ENCODE assay signal across 8 cellular contexts in the genomic region with DNA sequence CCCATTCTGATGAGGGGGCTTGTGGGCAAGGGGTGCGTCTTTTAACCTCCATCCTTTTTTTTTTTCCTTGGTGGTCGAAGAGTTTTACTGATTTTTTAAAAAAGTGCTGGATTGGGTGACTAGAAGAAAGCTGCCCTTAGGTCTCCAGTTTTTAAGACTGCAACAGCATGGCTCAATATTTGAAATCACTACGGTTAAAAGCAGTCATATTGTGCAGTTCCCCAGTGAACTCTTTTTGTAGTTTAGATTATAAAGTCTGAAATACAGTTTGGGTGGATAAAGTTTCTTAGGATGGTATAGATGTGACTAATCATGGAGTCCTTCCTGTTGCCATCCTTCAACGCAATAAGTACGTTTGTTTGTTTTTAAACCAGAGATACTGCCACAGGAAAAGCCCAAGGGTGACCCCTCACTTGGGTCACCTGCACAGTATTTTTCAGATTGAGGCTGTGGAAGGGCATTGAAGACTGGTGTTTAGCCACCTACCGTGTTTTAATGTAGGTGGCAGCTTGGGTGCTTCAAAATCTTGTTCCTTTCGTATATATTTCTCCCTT. TPM values are rescaled to one million over a fixed set of nuclear protein-coding genes. Genes with fewer than 3 reads are reported as not detected.
A peak's percentile ranks its signal among the peaks of the same experiment; 100 is the strongest.
DNase-seq lines count a peak whose midpoint lies in the region; ATAC-seq and TF ChIP-seq lines count a peak whose summit lies in the region.

No MANE protein-coding gene starts in this region.

- peak overlapping the region; percentile 98 for H3K4me3 ChIP-seq in Caco-2 (ENCODE audit: low read depth, low read length)
- H3K4me3 ChIP-seq in MG63: peak overlapping the region; percentile 71
- peak overlapping the region; percentile 83 for H3K4me3 ChIP-seq in colonic mucosa

- BruUV-seq in Caco-2 (replicated peaks; lab: Mats Ljungman, UMichigan): TSS peak; percentile 83

- H3K9ac ChIP-seq in colonic mucosa (ENCODE audit: low read depth in 2 of 2, low read length in 2 of 2): peak overlapping the region in 1 of 2 donors; percentile 58

- H3K36me3 ChIP-seq in Caco-2 (ENCODE audit: control insufficient read depth, insufficient read depth, low read length) (peaks cover 2% of the 10 kb centered on the region), MG63 (peaks cover 23% of the 10 kb centered on the region), colonic mucosa (no peaks in the 10 kb centered on the region)

- H3K27me3 Mint-ChIP-seq in Caco-2 (ENCODE audit: insufficient read depth, unreplicated experiment): no peaks in the 10 kb centered on the region
- no peaks in the 10 kb centered on the region for H3K27me3 Mint-ChIP-seq in naive thymus-derived CD8-positive, alpha-beta T cell

- peak overlapping the region; percentile 81 for H3K4me3 Mint-ChIP-seq in Caco-2 (ENCODE audit: unreplicated experiment)
- H3K4me3 Mint-ChIP-seq in naive thymus-derived CD8-positive, alpha-beta T cell: peak overlapping the region; percentile 85 to 99 (median 93)

- no peaks in the 10 kb centered on the region for H3K27me3 ChIP-seq in Caco-2 (replicated peaks; ENCODE audit: control insufficient read depth, insufficient read depth, low read length)
- H3K27me3 ChIP-seq in MG63: no peaks in the 10 kb centered on the region
- H3K27me3 ChIP-seq in colonic mucosa: no peaks in the 10 kb centered on the region

- peak overlapping the region; percentile 82 for H3K27ac Mint-ChIP-seq in Caco-2 (ENCODE audit: unreplicated experiment)
- peak overlapping the region; percentile 63 to 99 (median 97) for H3K27ac Mint-ChIP-seq in naive thymus-derived CD8-positive, alpha-beta T cell

- H3K36me3 Mint-ChIP-seq in Caco-2 (ENCODE audit: insufficient read depth, unreplicated experiment): peaks cover 48% of the 10 kb centered on the region
- peaks cover 11 to 40% (median 22%) of the 10 kb centered on the region in 3 donors for H3K36me3 Mint-ChIP-seq in naive thymus-derived CD8-positive, alpha-beta T cell

- TF ChIP-seq CTCF in Caco-2 (IDR thresholded peaks at IDR 0.05; ENCODE audit: insufficient read depth in 1 of 2, low read depth in 1 of 2, low read length in 1 of 2, severe bottlenecking in 1 of 2, unreplicated experiment in 1 of 2) (no peak), colonic mucosa (IDR thresholded peaks at IDR 0.05) (no peak)

- no peak for DNase-seq in Caco-2
- DNase-seq in MG63: no peak
- no peak for DNase-seq in colonic mucosa
- DNase-seq in naive thymus-derived CD8-positive, alpha-beta T cell: no peak
- DNase-seq in AML-193 (lab: John Stamatoyannopoulos, UW): no peak
- DNase-seq in cortex of kidney (lab: John Stamatoyannopoulos, UW): no peak
- DNase-seq in NOMO-1 treated with dmso at 0.1 percent for 144 hours (lab: John Stamatoyannopoulos, UW; ENCODE audit: unreplicated experiment): no peak

- H3K4me1 Mint-ChIP-seq in Caco-2 (ENCODE audit: low read depth, unreplicated experiment): peaks cover 11% of the 10 kb centered on the region
- H3K4me1 Mint-ChIP-seq in naive thymus-derived CD8-positive, alpha-beta T cell: peaks cover 13 to 35% (median 33%) of the 10 kb centered on the region in 4 donors

- no peak for ATAC-seq in naive thymus-derived CD8-positive, alpha-beta T cell
- ATAC-seq in GM19351 (IDR thresholded peaks at IDR 0.05; ENCODE audit: unreplicated experiment): no peak

- H3K27ac ChIP-seq in colonic mucosa: peak overlapping the region; percentile 99

- intact Hi-C loops in Caco-2 (cut with micrococcal nuclease; ENCODE audit: unreplicated experiment): loop anchor here (1.0 kb wide), 1 partner anchor 167 kb away; a partner anchor contains a TSS
- intact Hi-C loops in colonic mucosa (cut with DNase I): loop anchor here (5.0 kb wide), 1 partner anchor 173 kb away; no protein-coding TSS in a partner anchor

- CTCF ChIA-PET in Caco-2 (lab: Charles Lee): interaction anchor here (0.9 to 1.7 kb wide), 3 partner anchors 17 to 167 kb away, joined by 4 to 5 read pairs (median 5); no protein-coding TSS in a partner anchor

- H3K9me3 ChIP-seq in Caco-2 (no peaks in the 10 kb centered on the region), MG63 (no peaks in the 10 kb centered on the region), colonic mucosa (no peaks in the 10 kb centered on the region)

- POLR2A ChIA-PET in Caco-2 (lab: Charles Lee): interaction anchor here (0.6 to 1.7 kb wide), 2 partner anchors 167 to 508 kb away, joined by 3 to 8 read pairs; a partner anchor contains a TSS
- POLR2A ChIA-PET in naive thymus-derived CD8-positive, alpha-beta T cell (lab: Charles Lee): interaction anchor here (0.6 to 1.3 kb wide), 7 partner anchors 9 to 646 kb away, joined by 3 to 6 read pairs (median 3); a partner anchor contains a TSS

- no peaks in the 10 kb centered on the region for H3K9me3 Mint-ChIP-seq in Caco-2 (ENCODE audit: unreplicated experiment)
- no peaks in the 10 kb centered on the region for H3K9me3 Mint-ChIP-seq in naive thymus-derived CD8-positive, alpha-beta T cell

- H3K4me1 ChIP-seq in Caco-2: peaks cover 14% of the 10 kb centered on the region
- H3K4me1 ChIP-seq in colonic mucosa: no peaks in the 10 kb centered on the region

RNA-seq across cellular contexts. Expression of a gene that starts 0.5 kb away (rescaled TPM):
- total RNA-seq in Caco-2 (2022): 57.2 and 59.2 TPM in 2 replicates
- 52.9 and 102 TPM in 2 replicates for total RNA-seq in MG63 (2014; rRNA removed; shearing (Covaris generic); ENCODE audit: low replicate concordance)
- total RNA-seq in colonic mucosa: 10 to 100 TPM; 26.5 to 77.7 TPM
- 10 to 100 TPM; 18.3 to 19.5 TPM for total RNA-seq in naive thymus-derived CD8-positive, alpha-beta T cell
- 1 to 10 TPM in 1 of 3 donors, under 1 TPM in 2; 0.82 to 2.2 (median 0.93) TPM for polyA plus RNA-seq in naive thymus-derived CD8-positive, alpha-beta T cell

RNA-seq across cellular contexts. Expression of a gene that starts 0.9 kb away (rescaled TPM):
- total RNA-seq in Caco-2 (2022) (15.9 and 17.1 TPM in 2 replicates), colonic mucosa (10 to 100 TPM; 15.1 to 16.3 TPM)
- 13.9 and 26.1 TPM in 2 replicates for total RNA-seq in MG63 (2014; rRNA removed; shearing (Covaris generic); ENCODE audit: low replicate concordance)
- 10 to 100 TPM; 15.5 to 16.3 TPM for total RNA-seq in naive thymus-derived CD8-positive, alpha-beta T cell
- 10 to 100 TPM; 11.0 to 13.0 (median 12.5) TPM for polyA plus RNA-seq in naive thymus-derived CD8-positive, alpha-beta T cell
